In genomic region chr10:86285136-86285790, GRCh38 we compare ENCODE assay signal across 22 cellular contexts.
DNase-seq lines count a peak whose midpoint lies in the region; ATAC-seq and TF ChIP-seq lines count a peak whose summit lies in the region.
"Had no signal": no experiment of that assay in that cellular context is flagged by ENCODE, and none has a peak within 500 bp of the region (broad histone marks: within the 10 kb centered on the region; RNA-seq: fewer than 3 reads in every experiment).

No MANE protein-coding gene starts in this region.

- H4K20me1 ChIP-seq in hepatocyte (ENCODE audit: insufficient read depth, poor library complexity, severe bottlenecking) = no peaks in the 10 kb centered on the region

- H3K4me3 Mint-ChIP-seq in activated CD8-positive, alpha-beta T cell treated with anti-CD3 and anti-CD28 coated beads, Interleukin-2, amount 10 ng/mL, durations not matched to agents 7 days and 5 days = no peak overlapping the region
- no peak overlapping the region for H3K4me3 Mint-ChIP-seq in activated CD8-positive, alpha-beta T cell treated with anti-CD3 and anti-CD28 coated beads for 36 hours
- no peak overlapping the region for H3K4me3 Mint-ChIP-seq in activated CD8-positive, alpha-beta memory T cell treated with anti-CD3 and anti-CD28 coated beads, Interleukin-2, amount 10 ng/mL, durations not matched to agents 7 days and 5 days
- H3K4me3 Mint-ChIP-seq: CD8-positive, alpha-beta memory T cell; naive thymus-derived CD4-positive, alpha-beta T cell; stimulated activated naive CD8-positive, alpha-beta T cell treated with anti-CD3 and anti-CD28 coated beads, Interleukin-15, Interleukin-2, amounts not matched to agents 100 ng/mL and 50 ng/mL, for 24 hours had no signal

- no peak for TF ChIP-seq CTCF in activated CD8-positive, alpha-beta T cell treated with anti-CD3 and anti-CD28 coated beads for 36 hours (IDR thresholded peaks at IDR 0.05)
- TF ChIP-seq CTCF in lung (IDR thresholded peaks at IDR 0.05; ENCODE audit: control extremely low read depth, extremely low read depth) (no peak), upper lobe of right lung (IDR thresholded peaks at IDR 0.05) (no peak), hepatocyte (IDR thresholded peaks at IDR 0.05; ENCODE audit: poor library complexity) (no peak)

- no peak for ATAC-seq in activated CD8-positive, alpha-beta T cell treated with anti-CD3 and anti-CD28 coated beads, Interleukin-2, amount 10 ng/mL, durations not matched to agents 7 days and 5 days
- no peak for ATAC-seq in activated CD8-positive, alpha-beta T cell treated with anti-CD3 and anti-CD28 coated beads for 36 hours
- no peak for ATAC-seq in activated CD8-positive, alpha-beta memory T cell treated with anti-CD3 and anti-CD28 coated beads, Interleukin-2, amount 10 ng/mL, durations not matched to agents 7 days and 5 days
- no peak for ATAC-seq in lung (ENCODE audit: insufficient read depth, low FRiP score)
- no peak for ATAC-seq in upper lobe of right lung
- ATAC-seq in HG03571 (IDR thresholded peaks at IDR 0.05; ENCODE audit: unreplicated experiment) = no peak
- ATAC-seq: gastroesophageal sphincter; GM12878; naive thymus-derived CD4-positive, alpha-beta T cell had no signal

- CTCF ChIA-PET in activated CD8-positive, alpha-beta T cell treated with anti-CD3 and anti-CD28 coated beads, Interleukin-2, amount 10 ng/mL, durations not matched to agents 7 days and 5 days (lab: Charles Lee) = no interaction called here
- CTCF ChIA-PET in activated CD8-positive, alpha-beta T cell treated with anti-CD3 and anti-CD28 coated beads for 36 hours (lab: Charles Lee) = no interaction called here
- CTCF ChIA-PET in activated CD8-positive, alpha-beta memory T cell treated with anti-CD3 and anti-CD28 coated beads, Interleukin-2, amount 10 ng/mL, durations not matched to agents 7 days and 5 days (lab: Charles Lee) = no interaction called here

- no peak overlapping the region for H3K4me2 ChIP-seq in hepatocyte
- H3K4me2 ChIP-seq: KMS-11 had no signal

- H3K27ac ChIP-seq in lung (ENCODE audit: low read depth in 1 of 2, low read length in 1 of 2) (no peak overlapping the region), upper lobe of right lung (no peak overlapping the region), hepatocyte (no peak overlapping the region)
- H3K27ac ChIP-seq: epithelial cell of prostate, gastroesophageal sphincter, KMS-11, VCaP had no signal

- H3K36me3 ChIP-seq in lung (ENCODE audit: control insufficient read depth in 2 of 2, insufficient read depth in 2 of 2, low read length in 2 of 2) (no peaks in the 10 kb centered on the region), upper lobe of right lung (no peaks in the 10 kb centered on the region), hepatocyte (replicated peaks; ENCODE audit: insufficient read depth, low read depth) (no peaks in the 10 kb centered on the region)
- H3K36me3 ChIP-seq: gastroesophageal sphincter had no signal

- H3K9me2 ChIP-seq in hepatocyte (replicated peaks; ENCODE audit: insufficient read depth) = no peaks in the 10 kb centered on the region

- no peaks in the 10 kb centered on the region for H3K9me3 Mint-ChIP-seq in activated CD8-positive, alpha-beta T cell treated with anti-CD3 and anti-CD28 coated beads, Interleukin-2, amount 10 ng/mL, durations not matched to agents 7 days and 5 days (ENCODE audit: insufficient read depth)
- H3K9me3 Mint-ChIP-seq in activated CD8-positive, alpha-beta T cell treated with anti-CD3 and anti-CD28 coated beads for 36 hours = peaks cover under 1% of the 10 kb centered on the region
- no peaks in the 10 kb centered on the region for H3K9me3 Mint-ChIP-seq in activated CD8-positive, alpha-beta memory T cell treated with anti-CD3 and anti-CD28 coated beads, Interleukin-2, amount 10 ng/mL, durations not matched to agents 7 days and 5 days (ENCODE audit: low read depth)
- H3K9me3 Mint-ChIP-seq: stimulated activated naive CD8-positive, alpha-beta T cell treated with anti-CD3 and anti-CD28 coated beads, Interleukin-15, Interleukin-2, amounts not matched to agents 100 ng/mL and 50 ng/mL, for 24 hours had no signal

- H2AFZ ChIP-seq in hepatocyte = no peak overlapping the region

- no peaks in the 10 kb centered on the region for H3K27me3 ChIP-seq in lung (ENCODE audit: control insufficient read depth, insufficient read depth)
- no peaks in the 10 kb centered on the region for H3K27me3 ChIP-seq in upper lobe of right lung
- H3K27me3 ChIP-seq in hepatocyte = no peaks in the 10 kb centered on the region

- intact Hi-C loops in activated CD8-positive, alpha-beta T cell treated with anti-CD3 and anti-CD28 coated beads for 36 hours (cut with micrococcal nuclease) = no loop called here
- intact Hi-C loops in upper lobe of right lung (cut with DNase I) = no loop called here

- no peak overlapping the region for H3K27ac Mint-ChIP-seq in activated CD8-positive, alpha-beta T cell treated with anti-CD3 and anti-CD28 coated beads, Interleukin-2, amount 10 ng/mL, durations not matched to agents 7 days and 5 days
- H3K27ac Mint-ChIP-seq in activated CD8-positive, alpha-beta T cell treated with anti-CD3 and anti-CD28 coated beads for 36 hours = no peak overlapping the region
- H3K27ac Mint-ChIP-seq in activated CD8-positive, alpha-beta memory T cell treated with anti-CD3 and anti-CD28 coated beads, Interleukin-2, amount 10 ng/mL, durations not matched to agents 7 days and 5 days = no peak overlapping the region
- H3K27ac Mint-ChIP-seq: CD8-positive, alpha-beta memory T cell; naive thymus-derived CD4-positive, alpha-beta T cell; stimulated activated naive CD8-positive, alpha-beta T cell treated with anti-CD3 and anti-CD28 coated beads, Interleukin-15, Interleukin-2, amounts not matched to agents 100 ng/mL and 50 ng/mL, for 24 hours had no signal

- H3K4me1 Mint-ChIP-seq in activated CD8-positive, alpha-beta T cell treated with anti-CD3 and anti-CD28 coated beads, Interleukin-2, amount 10 ng/mL, durations not matched to agents 7 days and 5 days (ENCODE audit: low read depth) = no peaks in the 10 kb centered on the region
- no peaks in the 10 kb centered on the region for H3K4me1 Mint-ChIP-seq in activated CD8-positive, alpha-beta T cell treated with anti-CD3 and anti-CD28 coated beads for 36 hours (ENCODE audit: low read depth)
- no peaks in the 10 kb centered on the region for H3K4me1 Mint-ChIP-seq in activated CD8-positive, alpha-beta memory T cell treated with anti-CD3 and anti-CD28 coated beads, Interleukin-2, amount 10 ng/mL, durations not matched to agents 7 days and 5 days
- H3K4me1 Mint-ChIP-seq: CD8-positive, alpha-beta memory T cell had no signal

- H3K4me3 ChIP-seq in lung = no peak overlapping the region
- no peak overlapping the region for H3K4me3 ChIP-seq in upper lobe of right lung
- no peak overlapping the region for H3K4me3 ChIP-seq in hepatocyte
- H3K4me3 ChIP-seq: gastroesophageal sphincter, GM12878 had no signal

- peaks cover 0 to 1% of the 10 kb centered on the region in 2 donors for H3K9me3 ChIP-seq in lung (ENCODE audit: control insufficient read depth in 2 of 2, insufficient read depth in 1 of 2, low read length in 1 of 2)
- H3K9me3 ChIP-seq in upper lobe of right lung = no peaks in the 10 kb centered on the region
- no peaks in the 10 kb centered on the region for H3K9me3 ChIP-seq in hepatocyte (ENCODE audit: low read depth)

- DNase-seq in activated CD8-positive, alpha-beta T cell treated with anti-CD3 and anti-CD28 coated beads, Interleukin-2, amount 10 ng/mL, durations not matched to agents 7 days and 5 days = peak; percentile 18
- no peak for DNase-seq in activated CD8-positive, alpha-beta T cell treated with anti-CD3 and anti-CD28 coated beads for 36 hours
- DNase-seq in activated CD8-positive, alpha-beta memory T cell treated with anti-CD3 and anti-CD28 coated beads, Interleukin-2, amount 10 ng/mL, durations not matched to agents 7 days and 5 days = peak; percentile 28
- DNase-seq in lung (ENCODE audit: low spot score) (peak; percentile 11), upper lobe of right lung (peak; percentile 45), NCI-H2171 (lab: John Stamatoyannopoulos, UW) (no peak), hepatocyte (ENCODE audit: low spot score) (no peak)
- DNase-seq: activated gamma-delta T cell; anterior cingulate cortex; CD8-positive, alpha-beta memory T cell; GOT3; NCI-H1105 treated with DMSO at 0.1 percent for 48 hours; NCI-H82; stimulated activated CD4-positive, alpha-beta T cell treated with anti-CD3 and anti-CD28 coated beads, Interleukin-15, amount 100 ng/mL, for 24 hours had no signal

- H3K79me2 ChIP-seq in hepatocyte = no peaks in the 10 kb centered on the region

- H3K27me3 Mint-ChIP-seq in activated CD8-positive, alpha-beta T cell treated with anti-CD3 and anti-CD28 coated beads, Interleukin-2, amount 10 ng/mL, durations not matched to agents 7 days and 5 days (ENCODE audit: low read depth) = no peaks in the 10 kb centered on the region
- no peaks in the 10 kb centered on the region for H3K27me3 Mint-ChIP-seq in activated CD8-positive, alpha-beta T cell treated with anti-CD3 and anti-CD28 coated beads for 36 hours
- H3K27me3 Mint-ChIP-seq in activated CD8-positive, alpha-beta memory T cell treated with anti-CD3 and anti-CD28 coated beads, Interleukin-2, amount 10 ng/mL, durations not matched to agents 7 days and 5 days = no peaks in the 10 kb centered on the region
- H3K27me3 Mint-ChIP-seq: stimulated activated naive CD8-positive, alpha-beta T cell treated with anti-CD3 and anti-CD28 coated beads, Interleukin-15, Interleukin-2, amounts not matched to agents 100 ng/mL and 50 ng/mL, for 24 hours had no signal

- no peaks in the 10 kb centered on the region for H3K36me3 Mint-ChIP-seq in activated CD8-positive, alpha-beta T cell treated with anti-CD3 and anti-CD28 coated beads, Interleukin-2, amount 10 ng/mL, durations not matched to agents 7 days and 5 days (ENCODE audit: low read depth)
- H3K36me3 Mint-ChIP-seq in activated CD8-positive, alpha-beta T cell treated with anti-CD3 and anti-CD28 coated beads for 36 hours (ENCODE audit: low read depth) = no peaks in the 10 kb centered on the region
- no peaks in the 10 kb centered on the region for H3K36me3 Mint-ChIP-seq in activated CD8-positive, alpha-beta memory T cell treated with anti-CD3 and anti-CD28 coated beads, Interleukin-2, amount 10 ng/mL, durations not matched to agents 7 days and 5 days
- H3K36me3 Mint-ChIP-seq: CD8-positive, alpha-beta memory T cell; naive thymus-derived CD4-positive, alpha-beta T cell had no signal

- POLR2A ChIA-PET in activated CD8-positive, alpha-beta T cell treated with anti-CD3 and anti-CD28 coated beads, Interleukin-2, amount 10 ng/mL, durations not matched to agents 7 days and 5 days (lab: Charles Lee) = no interaction called here
- POLR2A ChIA-PET in activated CD8-positive, alpha-beta T cell treated with anti-CD3 and anti-CD28 coated beads for 36 hours (lab: Charles Lee) = no interaction called here

- 80 to 82% methylated on average over 10 of the region's 10 CpGs for WGBS in lung, 2 donors
- 89% methylated on average over 10 of the region's 10 CpGs for WGBS in hepatocyte (ENCODE audit: low lambda C conversion rate, missing lambda C conversion rate)

- H3K4me1 ChIP-seq in lung (ENCODE audit: control insufficient read depth in 2 of 2, insufficient read depth in 2 of 2, low read length in 2 of 2) (no peaks in the 10 kb centered on the region), upper lobe of right lung (no peaks in the 10 kb centered on the region), hepatocyte (ENCODE audit: insufficient read depth) (no peaks in the 10 kb centered on the region)
- H3K4me1 ChIP-seq: gastroesophageal sphincter had no signal

Comparison
In these comparisons a context has a peak if more than half of its experiments do, and no peak if none do; other contexts are left out.
1. DNase-seq: peak in activated CD8-positive, alpha-beta T cell treated with anti-CD3 and anti-CD28 coated beads, Interleukin-2, amount 10 ng/mL, durations not matched to agents 7 days and 5 days (single experiment), activated CD8-positive, alpha-beta memory T cell treated with anti-CD3 and anti-CD28 coated beads, Interleukin-2, amount 10 ng/mL, durations not matched to agents 7 days and 5 days (single experiment), lung (single experiment) and upper lobe of right lung (single experiment); none in activated CD8-positive, alpha-beta T cell treated with anti-CD3 and anti-CD28 coated beads for 36 hours (single experiment), NCI-H2171 (single experiment) and hepatocyte (single experiment).